In the genomic region with DNA sequence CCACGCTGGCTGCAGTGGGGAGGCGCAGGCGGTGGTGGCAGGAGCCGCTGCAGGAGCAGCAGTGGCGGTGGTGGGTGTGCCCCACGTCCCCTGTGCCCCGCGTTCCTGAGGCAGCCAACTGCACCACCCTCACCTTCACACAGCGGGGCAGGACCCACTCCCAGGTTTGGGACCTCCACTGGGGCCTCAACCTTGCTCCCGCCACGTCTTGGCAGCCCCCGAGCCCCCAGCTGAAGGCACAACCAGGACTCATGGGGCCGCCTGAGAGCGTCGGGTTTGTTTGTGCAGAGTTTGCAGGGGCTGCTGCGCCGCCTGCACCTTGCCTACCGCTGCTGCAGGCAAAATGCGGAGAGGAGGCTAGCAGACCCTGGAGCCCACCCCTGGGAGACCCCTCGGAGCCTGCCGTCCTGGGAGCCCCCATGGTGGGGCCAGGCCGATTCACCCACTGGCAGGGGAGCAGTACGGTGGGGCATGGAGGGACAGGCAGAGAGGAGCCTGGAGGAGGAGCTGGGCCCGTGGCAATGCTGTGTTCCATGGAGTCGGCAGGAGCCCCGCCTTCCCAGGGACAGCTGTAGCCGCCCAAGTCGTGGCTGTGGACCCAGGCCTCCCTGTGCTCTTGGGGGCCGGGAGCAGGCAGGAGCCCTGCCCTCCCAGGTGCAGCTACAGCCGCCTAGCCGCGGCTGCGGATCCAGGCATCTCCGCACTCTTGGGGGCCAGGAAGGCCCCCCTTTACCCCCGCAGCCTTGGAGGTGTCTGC, we compare ENCODE assay signal across 8 cellular contexts. TPM values are rescaled to one million over a fixed set of nuclear protein-coding genes. Genes with fewer than 3 reads are reported as not detected.
DNase-seq lines count a peak whose midpoint lies in the region; ATAC-seq and TF ChIP-seq lines count a peak whose summit lies in the region.

No MANE protein-coding gene starts in this region.

- no peak for DNase-seq in BJ (ENCODE audit: low read depth)
- DNase-seq in astrocyte of the hippocampus (ENCODE audit: low read depth, low spot score), result peak; percentile 58
- peak; percentile 60 to 66 for DNase-seq in left colon
- DNase-seq in testis, result peak; percentile 58
- DNase-seq in NAMALWA (ENCODE audit: low spot score), result no peak
- DNase-seq in GM13977 (ENCODE audit: low spot score), result no peak

- no peak for TF ChIP-seq POLR2A in testis (IDR thresholded peaks at IDR 0.05)

- WGBS in testis, 2 donors, result 20 to 21% methylated on average over 11 to 32 of the region's 35 CpGs

- H3K4me1 ChIP-seq in testis, result no peaks in the 10 kb centered on the region

- POLR2A ChIA-PET in BJ (lab: Charles Lee), result no interaction called here

- in situ Hi-C loops in GM13977 (cut with MboI; ENCODE audit: low pct_unique_long_range_greater_than_20kb, low sequenced_read_pairs, unreplicated experiment), result loop anchor here (10.0 to 25.0 kb wide), 2 partner anchors 184 to 596 kb away; partner anchors contain the start of gene ACYP2

- no peak overlapping the region for H3K27ac ChIP-seq in testis

- ATAC-seq in HG02798 (IDR thresholded peaks at IDR 0.05; ENCODE audit: poor library complexity, unreplicated experiment) (peak; percentile 21), left colon (peak; percentile 87), GM19397 (IDR thresholded peaks at IDR 0.05; ENCODE audit: unreplicated experiment) (no peak)

- intact Hi-C loops in left colon (cut with DNase I, micrococcal nuclease) (loop anchor here in 1 of 2 donors (10.0 kb wide), 2 partner anchors 504 to 604 kb away; no protein-coding TSS in a partner anchor), testis (cut with DNase I; ENCODE audit: low total_unique reads) (no loop called here)

- no peaks in the 10 kb centered on the region for H3K36me3 ChIP-seq in BJ (ENCODE audit: control insufficient read depth, insufficient read depth, low read length)
- H3K36me3 ChIP-seq in testis (ENCODE audit: low read depth, missing control alignments), result no peaks in the 10 kb centered on the region

- peak overlapping the region; percentile 32 for H3K4me3 ChIP-seq in BJ (ENCODE audit: low read depth, low read length)
- peak overlapping the region; percentile 43 to 49 for H3K4me3 ChIP-seq in testis

- CTCF ChIA-PET in BJ (lab: Yijun Ruan, JAX), result interaction anchor here (0.6 to 7.6 kb wide), 5 partner anchors 11 to 602 kb away, joined by 3 to 50 read pairs (median 3); no protein-coding TSS in a partner anchor

- no peaks in the 10 kb centered on the region for H3K9me3 ChIP-seq in testis

- H3K27me3 ChIP-seq in BJ (ENCODE audit: control insufficient read depth, insufficient read depth, low read length), result peaks cover 4% of the 10 kb centered on the region; the same call in 1 of the 2 replicates
- no peaks in the 10 kb centered on the region for H3K27me3 ChIP-seq in testis

- TF ChIP-seq CTCF in BJ (IDR thresholded peaks at IDR 0.05; ENCODE audit: insufficient read depth, low read depth, low read length) (peak; percentile 22; the same call in 1 of the 2 replicates), testis (IDR thresholded peaks at IDR 0.05) (no peak), GM13977 (IDR thresholded peaks at IDR 0.05; ENCODE audit: extremely low read depth, insufficient read depth, missing control alignments) (no peak)

RNA-seq across cellular contexts. Expression of gene EML6, which starts 14.7 kb away (rescaled TPM):
- polyA plus RNA-seq in BJ (2011; rRNA removed) (0.18 and 0.36 TPM in 2 replicates), testis (ENCODE audit: insufficient read depth, low read depth, low replicate concordance) (7.6 TPM)
- polyA minus RNA-seq in BJ (2011; rRNA and poly(A)+ RNA removed), result 0.47 and 1.5 TPM in 2 replicates
- total RNA-seq in left colon (1 to 10 TPM; 3.2 to 6.8 TPM), testis (10 to 100 TPM; 12.1 to 17.3 TPM)

Comparison
In these comparisons a context has a peak if more than half of its experiments do, and no peak if none do; other contexts are left out.
1. DNase-seq: peak in astrocyte of the hippocampus (single experiment), left colon (2 of 2) and testis (single experiment); none in BJ (single experiment), NAMALWA (single experiment) and GM13977 (single experiment).